In the genomic region with DNA sequence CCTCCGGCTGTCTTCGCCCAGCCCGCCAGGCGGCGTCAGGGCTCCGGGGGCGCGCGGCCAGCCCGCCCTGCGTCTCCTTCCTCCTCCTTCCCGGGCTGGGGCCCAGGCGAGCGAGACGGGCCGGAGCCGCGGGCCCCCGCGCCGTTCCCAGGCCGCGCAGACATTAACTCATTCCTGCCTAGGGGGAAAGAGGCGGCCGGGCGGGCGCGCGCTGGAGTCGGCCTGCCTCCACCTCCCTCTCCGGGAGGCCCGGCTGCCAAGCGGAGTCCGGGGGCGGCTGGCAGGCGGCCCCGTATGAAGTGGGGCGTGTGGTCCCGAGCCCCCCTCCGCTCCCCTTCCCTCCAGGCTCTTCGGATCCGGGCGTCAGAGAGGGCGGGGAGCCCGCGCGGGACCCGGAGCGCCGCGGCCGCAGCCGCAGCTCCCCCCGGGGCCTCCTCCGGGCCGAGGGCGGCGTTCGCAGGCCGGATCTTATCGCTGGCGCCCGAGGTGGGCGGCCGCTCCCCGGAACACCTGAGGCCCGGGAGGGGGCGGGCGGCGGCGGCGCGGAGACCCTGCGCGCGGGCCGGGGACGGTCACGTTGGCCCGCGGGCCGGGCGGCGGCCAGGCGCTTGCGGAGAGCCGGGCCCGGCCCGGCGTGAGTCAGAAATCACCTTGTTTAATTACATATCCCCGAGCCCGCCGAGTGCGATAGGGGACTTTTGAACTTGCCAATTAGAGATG, we compare ENCODE assay signal across 8 cellular contexts. TPM values are rescaled to one million over a fixed set of nuclear protein-coding genes. Genes with fewer than 3 reads are reported as not detected.
DNase-seq lines count a peak whose midpoint lies in the region; ATAC-seq and TF ChIP-seq lines count a peak whose summit lies in the region.

No MANE protein-coding gene starts in this region.

- H3K27ac Mint-ChIP-seq in HFFc6 = peak overlapping the region; percentile 88
- H3K27ac Mint-ChIP-seq in T-helper 1 cell treated with Interleukin-12 subunit alpha and Interleukin-12 subunit beta and Interleukin-4 antibody, amounts not matched to agents 30 μg/mL and 1 μg/mL, for 36 hours = peak overlapping the region; percentile 98

- H3K27me3 Mint-ChIP-seq in HFFc6 (ENCODE audit: insufficient read depth) = peaks cover 2% of the 10 kb centered on the region; the same call in 1 of the 2 replicates
- no peaks in the 10 kb centered on the region for H3K27me3 Mint-ChIP-seq in T-helper 1 cell treated with Interleukin-12 subunit alpha and Interleukin-12 subunit beta and Interleukin-4 antibody, amounts not matched to agents 30 μg/mL and 1 μg/mL, for 36 hours (ENCODE audit: low read depth)

- peak overlapping the region; percentile 92 for H3K4me3 ChIP-seq in right cardiac atrium (ENCODE audit: low read length)
- H3K4me3 ChIP-seq in vagina = peak overlapping the region; percentile 72 to 76

- peaks cover 13% of the 10 kb centered on the region for H3K4me1 Mint-ChIP-seq in HFFc6 (ENCODE audit: low read depth)
- peaks cover 5% of the 10 kb centered on the region for H3K4me1 Mint-ChIP-seq in T-helper 1 cell treated with Interleukin-12 subunit alpha and Interleukin-12 subunit beta and Interleukin-4 antibody, amounts not matched to agents 30 μg/mL and 1 μg/mL, for 36 hours (ENCODE audit: low read depth)

- H3K27ac ChIP-seq in right cardiac atrium (ENCODE audit: low read length) = peak overlapping the region; percentile 91
- H3K27ac ChIP-seq in vagina = peak overlapping the region; percentile 96

- H3K36me3 ChIP-seq in vagina = no peaks in the 10 kb centered on the region

- H3K36me3 Mint-ChIP-seq in HFFc6 (ENCODE audit: low read depth) = no peaks in the 10 kb centered on the region
- H3K36me3 Mint-ChIP-seq in T-helper 1 cell treated with Interleukin-12 subunit alpha and Interleukin-12 subunit beta and Interleukin-4 antibody, amounts not matched to agents 30 μg/mL and 1 μg/mL, for 36 hours (ENCODE audit: low read depth) = no peaks in the 10 kb centered on the region

- WGBS in right cardiac atrium = 1% methylated on average over 94 of the region's 94 CpGs

- H3K4me1 ChIP-seq in right cardiac atrium (ENCODE audit: control insufficient read depth, insufficient read depth, low read length) (peaks cover 4% of the 10 kb centered on the region), vagina (peaks cover 15% of the 10 kb centered on the region)

- H3K27me3 ChIP-seq in right cardiac atrium (ENCODE audit: control insufficient read depth, insufficient read depth) (no peaks in the 10 kb centered on the region), vagina (no peaks in the 10 kb centered on the region)

- intact Hi-C loops in right cardiac atrium (cut with DNase I) = no loop called here
- intact Hi-C loops in vagina (cut with DNase I) = loop anchor here (5.0 kb wide), 1 partner anchor 46 kb away; the partner anchor contains the start of gene BMPR1A

- H3K9me3 Mint-ChIP-seq in HFFc6 = no peaks in the 10 kb centered on the region
- H3K9me3 Mint-ChIP-seq in T-helper 1 cell treated with Interleukin-12 subunit alpha and Interleukin-12 subunit beta and Interleukin-4 antibody, amounts not matched to agents 30 μg/mL and 1 μg/mL, for 36 hours = no peaks in the 10 kb centered on the region

- H3K4me3 Mint-ChIP-seq in HFFc6 = peak overlapping the region; percentile 86
- H3K4me3 Mint-ChIP-seq in T-helper 1 cell treated with Interleukin-12 subunit alpha and Interleukin-12 subunit beta and Interleukin-4 antibody, amounts not matched to agents 30 μg/mL and 1 μg/mL, for 36 hours = peak overlapping the region; percentile 90

- TF ChIP-seq POLR2A in vagina (IDR thresholded peaks at IDR 0.05) = peak in 1 of 2 donors; percentile 58

- DNase-seq in HFFc6 (peak; percentile 86), NAMALWA (ENCODE audit: low spot score) (peak; percentile 88), amygdala (lab: John Stamatoyannopoulos, UW) (peak in 53 of 56 donors; percentile 18 to 88 (median 70)), right cardiac atrium (peak; percentile 89 to 97 (median 97)), renal cortical epithelial cell (ENCODE audit: low read depth) (peak; percentile 47), vagina (ENCODE audit: extremely low spot score in 2 of 2) (no peak)

- H3K9me3 ChIP-seq in right cardiac atrium (ENCODE audit: control insufficient read depth, low read length) (no peaks in the 10 kb centered on the region), vagina (no peaks in the 10 kb centered on the region)

- peak; percentile 94; the same call in 1 of the 2 replicates for TF ChIP-seq CTCF in GM12874 (IDR thresholded peaks at IDR 0.05; ENCODE audit: insufficient read depth, low read depth, low read length)
- peak; percentile 93 for TF ChIP-seq CTCF in HFFc6 (IDR thresholded peaks at IDR 0.05)
- TF ChIP-seq CTCF in vagina (IDR thresholded peaks at IDR 0.05) = peak; percentile 57 to 90 (median 76)

- peak; percentile 83 to 85 for ATAC-seq in right cardiac atrium

RNA-seq across cellular contexts. Expression of gene LDB3, which starts 43.1 kb away (rescaled TPM):
- total RNA-seq in HFFc6 (2021; fragmentation: NEBNext Ultra II Directional; extraction: Animal tissue kit (Norgen Biotek cat#: 25700)) = 1 to 10 TPM in 1 of 6 experiments, under 1 TPM in 5; 0.55 to 1.3 (median 0.66) TPM
- 1,000 to 10,000 TPM in 1 of 4 donors, 100 to 1,000 TPM in 3; 738 to 1,111 (median 934) TPM for total RNA-seq in right cardiac atrium
- polyA plus RNA-seq in right cardiac atrium = 1,223 TPM
- total RNA-seq in renal cortical epithelial cell = 0.05 TPM in 1 of 2 replicates, not detected in the other
- 4.7 TPM for total RNA-seq in vagina

RNA-seq across cellular contexts. Expression of gene BMPR1A, which starts 45.0 kb away (rescaled TPM):
- 10 to 100 TPM; 41.9 to 50.5 (median 46.6) TPM for total RNA-seq in HFFc6 (2021; fragmentation: NEBNext Ultra II Directional; extraction: Animal tissue kit (Norgen Biotek cat#: 25700))
- total RNA-seq in right cardiac atrium (10 to 100 TPM; 60.4 to 92.0 (median 65.6) TPM), renal cortical epithelial cell (57.0 and 92.9 TPM in 2 replicates), vagina (33.1 TPM)
- 10.8 TPM for polyA plus RNA-seq in right cardiac atrium

RNA-seq across cellular contexts. Expression of gene OPN4, which starts 57.0 kb away (rescaled TPM):
- total RNA-seq in HFFc6 (2021; fragmentation: NEBNext Ultra II Directional; extraction: Animal tissue kit (Norgen Biotek cat#: 25700)) = not detected
- total RNA-seq in right cardiac atrium (1 to 10 TPM in 2 of 4 donors, under 1 TPM in 2; 0.32 to 1.2 (median 0.95) TPM), renal cortical epithelial cell (not detected in 2 replicates), vagina (not detected)
- polyA plus RNA-seq in right cardiac atrium = 0.93 TPM

Comparison
In these comparisons a context has a peak if more than half of its experiments do, and no peak if none do; other contexts are left out.
1. DNase-seq: peak in HFFc6 (single experiment), NAMALWA (single experiment), amygdala (53 of 56), right cardiac atrium (3 of 3) and renal cortical epithelial cell (single experiment); none in vagina (0 of 2).
2. RNA of gene LDB3, which starts 43.1 kb away (total RNA-seq): 738 to 1,111 TPM in right cardiac atrium; 4.7 TPM in vagina (single experiment), 0.55 to 1.3 TPM in HFFc6 and 0.05 TPM in renal cortical epithelial cell; every median in the first group is over 100 times any median in the second.
3. Peak in every context shown above with its lines, with median percentiles within 50 percentile points of each other: CTCF ChIP-seq.